In genomic region chr9:127396253-127396807, GRCh38 we compare ENCODE assay signal across 8 cellular contexts. TPM values are rescaled to one million over a fixed set of nuclear protein-coding genes. Genes with fewer than 3 reads are reported as not detected.
DNase-seq lines count a peak whose midpoint lies in the region; ATAC-seq and TF ChIP-seq lines count a peak whose summit lies in the region.

No MANE protein-coding gene starts in this region.

- ATAC-seq in Right ventricle myocardium superior (ENCODE audit: poor library complexity) = peak; percentile 16
- no peak for ATAC-seq in Right ventricle myocardium inferior
- ATAC-seq in body of pancreas = no peak
- no peak for ATAC-seq in HG02588 (IDR thresholded peaks at IDR 0.05; ENCODE audit: unreplicated experiment)

- no peak overlapping the region for H4K91ac ChIP-seq in mesenchymal stem cell (ENCODE audit: low read length)

- H3K4ac ChIP-seq in mesenchymal stem cell (ENCODE audit: low read depth in 1 of 2, low read length in 2 of 2) = no peak overlapping the region

- H3K27me3 ChIP-seq in body of pancreas (no peaks in the 10 kb centered on the region), mesenchymal stem cell (ENCODE audit: control insufficient read depth in 1 of 2, insufficient read depth in 1 of 2, low read length in 2 of 2) (peaks cover 11 to 92% of the 10 kb centered on the region in 2 experiments), uterus (no peaks in the 10 kb centered on the region)

- 4 to 20% methylated on average over 4 to 27 of the region's 27 CpGs for WGBS in body of pancreas, 2 donors
- 10% methylated on average over 27 of the region's 27 CpGs for WGBS in mesenchymal stem cell

- no peak overlapping the region for H3K9ac ChIP-seq in mesenchymal stem cell (ENCODE audit: low read length)

- H3K36me3 ChIP-seq in body of pancreas (replicated peaks in 1 of 2; ENCODE audit: insufficient read depth in 1 of 2, low read depth in 2 of 2) = no peaks in the 10 kb centered on the region
- H3K36me3 ChIP-seq in mesenchymal stem cell (ENCODE audit: control insufficient read depth in 1 of 2, insufficient read depth in 2 of 2, low read depth in 1 of 2, low read length in 2 of 2) = peaks cover 0 to 7% of the 10 kb centered on the region in 2 experiments
- no peaks in the 10 kb centered on the region for H3K36me3 ChIP-seq in uterus

- TF ChIP-seq POLR2A in body of pancreas (IDR thresholded peaks at IDR 0.05) = peak in 1 of 3 donors; percentile 48
- no peak for TF ChIP-seq POLR2A in uterus (IDR thresholded peaks at IDR 0.05)

- H2BK15ac ChIP-seq in mesenchymal stem cell (ENCODE audit: low read depth, poor library complexity, severe bottlenecking) = no peak overlapping the region

- H2BK5ac ChIP-seq in mesenchymal stem cell (ENCODE audit: low read depth, low read length, poor library complexity, severe bottlenecking) = no peak overlapping the region

- no peak overlapping the region for H3K23ac ChIP-seq in mesenchymal stem cell (ENCODE audit: low read length in 2 of 2)

- H3K4me3 ChIP-seq in body of pancreas = peak overlapping the region in 1 of 2 donors; percentile 47
- peak overlapping the region in 1 of 2 experiments; percentile 45 for H3K4me3 ChIP-seq in mesenchymal stem cell (ENCODE audit: insufficient read depth in 1 of 2, low read depth in 1 of 2, low read length in 2 of 2)
- peak overlapping the region; percentile 30 to 32 for H3K4me3 ChIP-seq in uterus

- no peak overlapping the region for H3K14ac ChIP-seq in mesenchymal stem cell (ENCODE audit: low read length in 2 of 2)

- no peak overlapping the region for H3K18ac ChIP-seq in mesenchymal stem cell (ENCODE audit: low read depth in 1 of 2, low read length in 2 of 2)

- H3K4me2 ChIP-seq in mesenchymal stem cell (ENCODE audit: low read length, poor library complexity, severe bottlenecking) = peak overlapping the region; percentile 70

- H3K79me1 ChIP-seq in mesenchymal stem cell (replicated peaks; ENCODE audit: low read length, poor library complexity, severe bottlenecking) = peaks cover 10% of the 10 kb centered on the region

- H4K8ac ChIP-seq in mesenchymal stem cell (ENCODE audit: low read length) = no peak overlapping the region

- no peak for DNase-seq in Right ventricle myocardium superior
- no peak for DNase-seq in Right ventricle myocardium inferior (ENCODE audit: missing footprints)
- no peak for DNase-seq in body of pancreas
- DNase-seq in mesenchymal stem cell = no peak
- DNase-seq in uterus = no peak
- no peak for DNase-seq in retina
- no peak for DNase-seq in SHP77 treated with DMSO at 0.1 percent for 48 hours (lab: John Stamatoyannopoulos, UW)

- peak overlapping the region in 3 of 4 donors; percentile 70 to 76 (median 75) for H3K27ac ChIP-seq in body of pancreas
- no peak overlapping the region for H3K27ac ChIP-seq in mesenchymal stem cell (ENCODE audit: low read length, poor library complexity, severe bottlenecking)
- peak overlapping the region in 1 of 2 donors; percentile 44 for H3K27ac ChIP-seq in uterus

- H3K9me3 ChIP-seq in body of pancreas (no peaks in the 10 kb centered on the region), mesenchymal stem cell (ENCODE audit: control insufficient read depth, low read length) (peaks cover 7% of the 10 kb centered on the region), uterus (no peaks in the 10 kb centered on the region)

- H2AFZ ChIP-seq in mesenchymal stem cell (ENCODE audit: low read depth, low read length) = peak overlapping the region; percentile 2

- H3K4me1 ChIP-seq in body of pancreas (peaks cover 19% of the 10 kb centered on the region), mesenchymal stem cell (ENCODE audit: control insufficient read depth, insufficient read depth, low read depth, low read length) (peaks cover 18% of the 10 kb centered on the region), uterus (peaks cover 0 to 11% of the 10 kb centered on the region in 2 donors)

- intact Hi-C loops in Right ventricle myocardium superior (cut with DNase I) = loop anchor here (10.0 kb wide), 1 partner anchor 172 kb away; no protein-coding TSS in a partner anchor
- intact Hi-C loops in Right ventricle myocardium inferior (cut with DNase I) = loop anchor here (2.0 to 5.0 kb wide), 3 partner anchors 60 to 174 kb away; no protein-coding TSS in a partner anchor
- intact Hi-C loops in body of pancreas (cut with DNase I) = no loop called here
- intact Hi-C loops in uterus (cut with DNase I; ENCODE audit: low total_unique reads) = no loop called here

- no peak overlapping the region for H2BK12ac ChIP-seq in mesenchymal stem cell (ENCODE audit: low read length in 2 of 2)

- no peak overlapping the region for H2AK5ac ChIP-seq in mesenchymal stem cell (ENCODE audit: low read length, severe bottlenecking)

- TF ChIP-seq CTCF in body of pancreas (IDR thresholded peaks at IDR 0.05) (no peak), uterus (IDR thresholded peaks at IDR 0.05) (no peak)

- no peak overlapping the region for H2BK120ac ChIP-seq in mesenchymal stem cell (ENCODE audit: low read depth, low read length)

RNA-seq across cellular contexts. Expression of gene SLC2A8, which starts 0.6 kb away (rescaled TPM):
- 16.6 TPM for total RNA-seq in Right ventricle myocardium superior
- total RNA-seq in Right ventricle myocardium inferior = 15.0 TPM
- 10 to 100 TPM; 10.9 to 18.2 TPM for total RNA-seq in body of pancreas
- polyA plus RNA-seq in mesenchymal stem cell (2013, experiment 1 of 2) = 6.3 TPM
- polyA plus RNA-seq in mesenchymal stem cell (2013, experiment 2 of 2) = 6.8 TPM
- 10 to 100 TPM in 2 of 4 donors, 1 to 10 TPM in 2; 1.8 to 45.1 (median 10.5) TPM for total RNA-seq in uterus

RNA-seq across cellular contexts. Expression of gene ZNF79, which starts 27.9 kb away (rescaled TPM):
- total RNA-seq in Right ventricle myocardium superior (5.8 TPM), Right ventricle myocardium inferior (6.1 TPM), body of pancreas (10 to 100 TPM in 1 of 2 donors, 1 to 10 TPM in 1; 4.7 to 11.5 TPM), uterus (10 to 100 TPM in 3 of 4 donors, 1 to 10 TPM in 1; 3.8 to 14.1 (median 13.4) TPM)
- 3.0 TPM for polyA plus RNA-seq in mesenchymal stem cell (2013, experiment 1 of 2)
- 3.0 TPM for polyA plus RNA-seq in mesenchymal stem cell (2013, experiment 2 of 2)

RNA-seq across cellular contexts. Expression of gene RPL12, which starts 54.9 kb away (rescaled TPM):
- 628 TPM for total RNA-seq in Right ventricle myocardium superior
- total RNA-seq in Right ventricle myocardium inferior = 775 TPM
- 1,000 to 10,000 TPM in 1 of 2 donors, 100 to 1,000 TPM in 1; 994 to 1,261 TPM for total RNA-seq in body of pancreas
- polyA plus RNA-seq in mesenchymal stem cell (2013, experiment 1 of 2) = 2,850 TPM
- 2,702 TPM for polyA plus RNA-seq in mesenchymal stem cell (2013, experiment 2 of 2)
- 1,000 to 10,000 TPM in 3 of 4 donors, 100 to 1,000 TPM in 1; 999 to 4,423 (median 2,373) TPM for total RNA-seq in uterus

RNA-seq across cellular contexts. Expression of gene LRSAM1, which starts 55.0 kb away (rescaled TPM):
- total RNA-seq in Right ventricle myocardium superior (52.1 TPM), Right ventricle myocardium inferior (52.0 TPM), body of pancreas (10 to 100 TPM in 1 of 2 donors, 1 to 10 TPM in 1; 9.6 to 26.0 TPM), uterus (10 to 100 TPM in 2 of 4 donors, 1 to 10 TPM in 2; 6.5 to 25.9 (median 11.3) TPM)
- 7.9 TPM for polyA plus RNA-seq in mesenchymal stem cell (2013, experiment 1 of 2)
- 7.2 TPM for polyA plus RNA-seq in mesenchymal stem cell (2013, experiment 2 of 2)

Comparison
In these comparisons a context has a peak if more than half of its experiments do, and no peak if none do; other contexts are left out.
1. intact Hi-C loops: an anchor here in Right ventricle myocardium superior (10.0 kb wide) and Right ventricle myocardium inferior (2.0 to 5.0 kb wide); none called in body of pancreas and uterus.